Comparison of ENCODE assay signal across 27 cellular contexts in the genomic region with DNA sequence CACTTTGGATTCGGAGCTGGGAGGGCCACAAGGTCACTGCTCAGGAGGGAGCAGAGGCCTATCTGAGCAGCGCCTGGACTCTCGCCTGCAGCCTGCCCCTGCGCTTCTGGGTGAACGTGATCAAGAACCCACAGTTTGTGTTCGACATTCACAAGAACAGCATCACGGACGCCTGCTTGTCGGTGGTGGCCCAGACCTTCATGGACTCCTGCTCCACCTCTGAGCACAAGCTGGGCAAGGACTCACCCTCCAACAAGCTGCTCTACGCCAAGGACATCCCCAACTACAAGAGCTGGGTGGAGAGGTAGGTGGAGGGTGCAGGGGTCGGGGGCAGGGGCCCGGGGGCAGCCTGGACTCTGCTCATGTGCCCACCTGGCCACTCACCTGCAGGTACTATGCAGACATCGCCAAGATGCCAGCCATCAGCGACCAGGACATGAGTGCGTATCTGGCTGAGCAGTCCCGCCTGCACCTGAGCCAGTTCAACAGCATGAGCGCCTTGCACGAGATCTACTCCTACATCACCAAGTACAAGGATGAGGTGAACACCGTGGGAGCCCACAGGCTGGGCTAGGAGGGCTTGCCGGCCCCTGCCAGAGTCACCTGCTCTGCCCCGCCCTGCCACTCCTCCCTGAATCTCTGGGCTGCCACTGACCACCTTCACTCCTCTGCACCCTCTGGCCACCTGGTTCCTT. TPM values are rescaled to one million over a fixed set of nuclear protein-coding genes. Genes with fewer than 3 reads are reported as not detected.
DNase-seq lines count a peak whose midpoint lies in the region; ATAC-seq, FAIRE-seq and TF ChIP-seq lines count a peak whose summit lies in the region.
"Had no signal": no experiment of that assay in that cellular context is flagged by ENCODE, and none has a peak within 500 bp of the region (broad histone marks: within the 10 kb centered on the region; RNA-seq: fewer than 3 reads in every experiment).

No MANE protein-coding gene starts in this region.

- intact Hi-C loops in Right ventricle myocardium superior (cut with DNase I): no loop called here
- intact Hi-C loops in left ventricle myocardium superior (cut with micrococcal nuclease): no loop called here
- intact Hi-C loops in kidney (cut with DNase I): no loop called here
- intact Hi-C loops in head of caudate nucleus (cut with DNase I): no loop called here
- intact Hi-C loops in upper lobe of right lung (cut with DNase I): no loop called here

- ATAC-seq in Right ventricle myocardium superior (ENCODE audit: poor library complexity) (no peak), left ventricle myocardium superior (no peak), upper lobe of right lung (no peak)
- ATAC-seq: A549, GM12878 had no signal

- CTCF ChIA-PET in RWPE1 (lab: Yijun Ruan, JAX): interaction anchor here (0.6 to 0.7 kb wide), 2 partner anchors 11 to 45 kb away, joined by 3 read pairs; no protein-coding TSS in a partner anchor

- DNase-seq in Right ventricle myocardium superior: peak; percentile 31
- DNase-seq in left ventricle myocardium superior: no peak
- no peak for DNase-seq in RWPE1 (ENCODE audit: low spot score)
- peak; percentile 63 for DNase-seq in kidney
- no peak for DNase-seq in activated CD4-positive, alpha-beta T cell treated with anti-CD3 and anti-CD28 coated beads, Interleukin-2, amount 50 U/mL, for 4 hours
- no peak for DNase-seq in head of caudate nucleus
- no peak for DNase-seq in upper lobe of right lung
- DNase-seq: 8988T; ACHN; AML-193; BE2C; CD4-positive, alpha-beta T cell; CD8-positive, alpha-beta memory T cell; DMS 273 treated with DMSO at 0.1 percent for 48 hours; DMS79; EL; GDM1; GM23248; H7; HCEC 1CT had no signal

- no peak overlapping the region for H3K4me3 ChIP-seq in kidney (ENCODE audit: low read length in 2 of 2)
- H3K4me3 ChIP-seq in upper lobe of right lung: no peak overlapping the region
- H3K4me3 ChIP-seq: A549; BLaER1 treated with 17β-estradiol and CSF1 and Interleukin-3, amounts not matched to agents 10 nM and 100 nM; GM12878; GM23248 had no signal

- H3K9ac ChIP-seq in kidney (ENCODE audit: low read length in 2 of 2): no peak overlapping the region
- H3K9ac ChIP-seq: BLaER1 treated with 17β-estradiol and CSF1 and Interleukin-3, amounts not matched to agents 10 nM and 100 nM; GM23248 had no signal

- H3K27me3 ChIP-seq in upper lobe of right lung: no peaks in the 10 kb centered on the region
- H3K27me3 ChIP-seq: BE2C; BLaER1 treated with 17β-estradiol and CSF1 and Interleukin-3, amounts not matched to agents 10 nM and 100 nM had no signal

- H3K4me1 ChIP-seq in kidney (ENCODE audit: control insufficient read depth in 1 of 2, insufficient read depth in 1 of 2, low read depth in 1 of 2, low read length in 2 of 2): peaks cover 8 to 11% of the 10 kb centered on the region in 2 donors
- no peaks in the 10 kb centered on the region for H3K4me1 ChIP-seq in upper lobe of right lung

- no peaks in the 10 kb centered on the region for H3K9me3 ChIP-seq in kidney (ENCODE audit: control insufficient read depth in 1 of 2, low read length in 2 of 2)
- H3K9me3 ChIP-seq in upper lobe of right lung: no peaks in the 10 kb centered on the region
- H3K9me3 ChIP-seq: A549; BE2C; BLaER1 treated with 17β-estradiol and CSF1 and Interleukin-3, amounts not matched to agents 10 nM and 100 nM had no signal

- no peak for FAIRE-seq in kidney (lab: Jason Lieb, UNC)
- FAIRE-seq: A549, D721Med, GM12878, GM19239, H1 had no signal

- H3K36me3 ChIP-seq in kidney (ENCODE audit: control insufficient read depth in 1 of 2, insufficient read depth in 2 of 2, low read length in 2 of 2) (no peaks in the 10 kb centered on the region), upper lobe of right lung (peaks cover 47% of the 10 kb centered on the region)

- POLR2A ChIA-PET in RWPE1 (lab: Yijun Ruan, JAX; ENCODE audit: low non-redundant PET): no interaction called here

- H3K27ac ChIP-seq in RWPE1: peak overlapping the region; percentile 84
- H3K27ac ChIP-seq in kidney (ENCODE audit: low read depth in 2 of 2, low read length in 2 of 2): no peak overlapping the region
- H3K27ac ChIP-seq in upper lobe of right lung: no peak overlapping the region
- H3K27ac ChIP-seq: A549; BLaER1 treated with 17β-estradiol and CSF1 and Interleukin-3, amounts not matched to agents 10 nM and 100 nM; GM23248 had no signal

- TF ChIP-seq CTCF in RWPE1 (conservative IDR thresholded peaks at IDR 0.05; ENCODE audit: low read depth) (no peak), kidney (IDR thresholded peaks at IDR 0.05; ENCODE audit: borderline replicate concordance, extremely low read depth, insufficient read depth) (no peak), upper lobe of right lung (IDR thresholded peaks at IDR 0.05) (no peak)

RNA-seq across cellular contexts. Expression of a gene that starts 49.5 kb away (rescaled TPM):
- total RNA-seq in Right ventricle myocardium superior (23.2 TPM), left ventricle myocardium superior (23.8 TPM), kidney (29.0 TPM), upper lobe of right lung (53.5 TPM)
- 5.3 TPM for polyA plus RNA-seq in kidney (ENCODE audit: insufficient read depth, low read depth, low replicate concordance)
- polyA plus RNA-seq: CD14-positive monocyte had no signal

Comparison
In these comparisons a context has a peak if more than half of its experiments do, and no peak if none do; other contexts are left out.
1. DNase-seq: peak in Right ventricle myocardium superior (single experiment) and kidney (single experiment); none in left ventricle myocardium superior (single experiment), RWPE1 (single experiment), activated CD4-positive, alpha-beta T cell treated with anti-CD3 and anti-CD28 coated beads, Interleukin-2, amount 50 U/mL, for 4 hours (0 of 2), head of caudate nucleus (0 of 42) and upper lobe of right lung (single experiment).